15 cellular contexts compared by ENCODE assay signal in genomic region chr2:22360735-22361374, GRCh38.
DNase-seq lines count a peak whose midpoint lies in the region; ATAC-seq and TF ChIP-seq lines count a peak whose summit lies in the region.
"Had no signal": no experiment of that assay in that cellular context is flagged by ENCODE, and none has a peak within 500 bp of the region (broad histone marks: within the 10 kb centered on the region; RNA-seq: fewer than 3 reads in every experiment).

No MANE protein-coding gene starts in this region.

- H3K9me3 Mint-ChIP-seq in activated CD4-positive, alpha-beta T cell treated with anti-CD3 and anti-CD28 coated beads, Interleukin-2, amount 10 ng/mL, durations not matched to agents 24 days and 14 days = no peaks in the 10 kb centered on the region

- H4K12ac ChIP-seq in trophoblast cell (ENCODE audit: low read depth, low read length) = no peak overlapping the region

- H3K4me3 Mint-ChIP-seq in activated CD4-positive, alpha-beta T cell treated with anti-CD3 and anti-CD28 coated beads, Interleukin-2, amount 10 ng/mL, durations not matched to agents 24 days and 14 days = no peak overlapping the region

- no peaks in the 10 kb centered on the region for H3K27me3 Mint-ChIP-seq in activated CD4-positive, alpha-beta T cell treated with anti-CD3 and anti-CD28 coated beads, Interleukin-2, amount 10 ng/mL, durations not matched to agents 24 days and 14 days

- H3K36me3 ChIP-seq in hepatocyte (replicated peaks; ENCODE audit: insufficient read depth, low read depth) (no peaks in the 10 kb centered on the region), trophoblast cell (ENCODE audit: control insufficient read depth in 1 of 2, insufficient read depth in 2 of 2, low read length in 2 of 2) (no peaks in the 10 kb centered on the region)
- H3K36me3 ChIP-seq: SJSA1 had no signal

- no peak for ATAC-seq in GM19467 (IDR thresholded peaks at IDR 0.05; ENCODE audit: unreplicated experiment)
- ATAC-seq: K562 had no signal

- no peak overlapping the region for H3K23ac ChIP-seq in trophoblast cell (ENCODE audit: low read length)

- TF ChIP-seq CTCF in hepatocyte (IDR thresholded peaks at IDR 0.05; ENCODE audit: poor library complexity) (no peak), coronary artery (IDR thresholded peaks at IDR 0.05) (no peak)

- H3K4me1 ChIP-seq in hepatocyte (ENCODE audit: insufficient read depth) (no peaks in the 10 kb centered on the region), trophoblast cell (ENCODE audit: control insufficient read depth in 1 of 2, insufficient read depth in 2 of 2, low read length in 2 of 2) (no peaks in the 10 kb centered on the region)
- H3K4me1 ChIP-seq: SJSA1 had no signal

- DNase-seq in DMS53 treated with DMSO at 0.1 percent for 48 hours (lab: John Stamatoyannopoulos, UW; ENCODE audit: unreplicated experiment) (peak; percentile 16), astrocyte of the hippocampus (ENCODE audit: low read depth, low spot score) (peak; percentile 33), hepatocyte (ENCODE audit: low spot score) (peak; percentile 24), trophoblast cell (peak; percentile 6 to 55), coronary artery (ENCODE audit: low spot score) (no peak)
- no peak for DNase-seq in activated effector memory CD4-positive, alpha-beta T cell treated with anti-CD3 and anti-CD28 coated beads, Interleukin-2, amount 50 U/mL, for 16 hours
- no peak for DNase-seq in activated CD4-positive, alpha-beta T cell treated with anti-CD3 and anti-CD28 coated beads, Interleukin-2, amount 10 ng/mL, durations not matched to agents 24 days and 14 days
- DNase-seq: COR-L47, DMS153, NCI-H1436, NCI-H2029, NCI-H748 treated with DMSO at 0.1 percent for 48 hours had no signal

- H3K36me3 Mint-ChIP-seq in activated CD4-positive, alpha-beta T cell treated with anti-CD3 and anti-CD28 coated beads, Interleukin-2, amount 10 ng/mL, durations not matched to agents 24 days and 14 days (ENCODE audit: low read depth) = no peaks in the 10 kb centered on the region

- H2BK120ac ChIP-seq in trophoblast cell (ENCODE audit: insufficient read depth, low read length, poor library complexity) = no peak overlapping the region

- H3K27ac Mint-ChIP-seq in activated CD4-positive, alpha-beta T cell treated with anti-CD3 and anti-CD28 coated beads, Interleukin-2, amount 10 ng/mL, durations not matched to agents 24 days and 14 days = no peak overlapping the region

- H3K9me2 ChIP-seq in hepatocyte (replicated peaks; ENCODE audit: insufficient read depth) = no peaks in the 10 kb centered on the region

- no peaks in the 10 kb centered on the region for H4K20me1 ChIP-seq in hepatocyte (ENCODE audit: insufficient read depth, poor library complexity, severe bottlenecking)

- no peak overlapping the region for H4K8ac ChIP-seq in trophoblast cell (ENCODE audit: low read depth, low read length)

- H2BK5ac ChIP-seq in trophoblast cell (ENCODE audit: low read depth, low read length, poor library complexity) = no peak overlapping the region

- no peak overlapping the region for H3K4ac ChIP-seq in trophoblast cell (ENCODE audit: low read depth, low read length)

- 65% methylated on average over 4 of the region's 4 CpGs for WGBS in hepatocyte (ENCODE audit: low lambda C conversion rate, missing lambda C conversion rate)
- no CpG with 5 or more reads among the region's 4 CpGs for WGBS in trophoblast cell (ENCODE audit: extremely low coverage, insufficient coverage, insufficient read length)

- H3K4me1 Mint-ChIP-seq in activated CD4-positive, alpha-beta T cell treated with anti-CD3 and anti-CD28 coated beads, Interleukin-2, amount 10 ng/mL, durations not matched to agents 24 days and 14 days = no peaks in the 10 kb centered on the region

- H3K27me3 ChIP-seq in hepatocyte (no peaks in the 10 kb centered on the region), trophoblast cell (ENCODE audit: insufficient read depth, low read length) (no peaks in the 10 kb centered on the region)
- H3K27me3 ChIP-seq: SJSA1 had no signal

- H3K18ac ChIP-seq in trophoblast cell (ENCODE audit: low read length) = no peak overlapping the region

- H3K79me2 ChIP-seq in hepatocyte (no peaks in the 10 kb centered on the region), trophoblast cell (ENCODE audit: control insufficient read depth, insufficient read depth, low read length, poor library complexity) (no peaks in the 10 kb centered on the region)

- H3K79me1 ChIP-seq in trophoblast cell (ENCODE audit: low read length) = no peaks in the 10 kb centered on the region

- H4K91ac ChIP-seq in trophoblast cell (ENCODE audit: low read depth, low read length) = no peak overlapping the region

- H2AFZ ChIP-seq in hepatocyte = no peak overlapping the region
- no peak overlapping the region for H2AFZ ChIP-seq in trophoblast cell (ENCODE audit: insufficient read depth, low read length, poor library complexity)

- no peak overlapping the region for H3K27ac ChIP-seq in hepatocyte
- H3K27ac ChIP-seq in trophoblast cell (ENCODE audit: low read depth, low read length) = no peak overlapping the region
- H3K27ac ChIP-seq in coronary artery = no peak overlapping the region
- H3K27ac ChIP-seq: SJSA1 had no signal

- H3K14ac ChIP-seq in trophoblast cell (ENCODE audit: low read length) = no peak overlapping the region

- intact Hi-C loops in activated CD4-positive, alpha-beta T cell treated with anti-CD3 and anti-CD28 coated beads, Interleukin-2, amount 10 ng/mL, durations not matched to agents 24 days and 14 days (cut with micrococcal nuclease) = no loop called here

- H3K9ac ChIP-seq in trophoblast cell (ENCODE audit: low read length) = no peak overlapping the region

- H3K4me3 ChIP-seq in hepatocyte (no peak overlapping the region), trophoblast cell (ENCODE audit: low read depth, low read length) (no peak overlapping the region), coronary artery (no peak overlapping the region)
- H3K4me3 ChIP-seq: K562, SJSA1 had no signal

- H3K9me3 ChIP-seq in hepatocyte (ENCODE audit: low read depth) = no peaks in the 10 kb centered on the region
- no peaks in the 10 kb centered on the region for H3K9me3 ChIP-seq in trophoblast cell (ENCODE audit: insufficient read depth, low read depth, low read length)

- no peak overlapping the region for H3K4me2 ChIP-seq in hepatocyte
- H3K4me2 ChIP-seq in trophoblast cell (ENCODE audit: low read length) = no peak overlapping the region

- no peak overlapping the region for H2AK5ac ChIP-seq in trophoblast cell (ENCODE audit: low read length)

- H2BK12ac ChIP-seq in trophoblast cell (ENCODE audit: low read length) = no peak overlapping the region

Comparison
In these comparisons a context has a peak if more than half of its experiments do, and no peak if none do; other contexts are left out.
1. DNase-seq: peak in DMS53 treated with DMSO at 0.1 percent for 48 hours (single experiment), astrocyte of the hippocampus (single experiment), hepatocyte (single experiment) and trophoblast cell (2 of 2); none in activated effector memory CD4-positive, alpha-beta T cell treated with anti-CD3 and anti-CD28 coated beads, Interleukin-2, amount 50 U/mL, for 16 hours (single experiment), activated CD4-positive, alpha-beta T cell treated with anti-CD3 and anti-CD28 coated beads, Interleukin-2, amount 10 ng/mL, durations not matched to agents 24 days and 14 days (single experiment) and coronary artery (single experiment).